In the genomic region with DNA sequence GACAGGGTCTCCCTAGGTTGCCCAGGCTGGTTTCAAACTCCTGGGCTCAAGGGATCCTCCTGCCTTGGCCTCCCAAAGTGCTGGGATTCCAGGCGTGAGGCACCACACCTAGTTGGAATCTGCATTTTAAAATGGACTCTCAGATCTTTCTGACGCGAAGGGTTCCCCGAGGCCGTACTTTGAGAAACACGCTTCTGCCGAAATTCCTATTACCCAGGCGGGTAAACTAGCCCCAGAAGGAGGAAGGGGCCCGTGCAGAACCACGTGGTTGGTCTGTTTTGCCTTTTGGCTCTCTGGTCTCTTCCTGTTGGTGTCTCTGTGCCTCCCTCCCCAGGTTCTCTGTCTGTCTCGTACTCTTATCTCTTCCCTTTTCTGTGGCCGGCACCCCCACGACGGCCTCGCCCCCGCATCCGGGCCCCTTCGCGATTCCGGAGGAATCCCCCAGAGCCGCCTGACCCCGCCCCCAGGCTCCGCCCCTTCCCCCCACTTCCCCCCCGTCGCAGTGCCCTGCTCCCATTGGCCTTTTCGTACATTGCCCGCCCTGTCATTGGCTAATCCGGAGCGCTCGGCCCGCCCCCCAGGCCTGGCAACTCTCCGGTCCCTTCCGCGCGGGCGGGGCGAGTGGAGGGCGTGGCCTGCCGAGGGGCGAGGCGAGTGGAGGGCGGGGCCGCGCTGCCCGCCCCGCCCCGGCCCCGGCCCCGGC, we compare ENCODE assay signal across 1 cellular context.
TF ChIP-seq lines count a peak whose summit lies in the region.

A gene (plus strand): TSS at position 689 of the 703 bp plus-strand sequence. CDS start 12,354 bp downstream, outside the sequence.

TF ChIP-seq in K562, 482 proteins besides CTCF, POLR2A, EP300 and RAD21 (continued from another document and continues in another):
- TF ChIP-seq, protein P1, sequence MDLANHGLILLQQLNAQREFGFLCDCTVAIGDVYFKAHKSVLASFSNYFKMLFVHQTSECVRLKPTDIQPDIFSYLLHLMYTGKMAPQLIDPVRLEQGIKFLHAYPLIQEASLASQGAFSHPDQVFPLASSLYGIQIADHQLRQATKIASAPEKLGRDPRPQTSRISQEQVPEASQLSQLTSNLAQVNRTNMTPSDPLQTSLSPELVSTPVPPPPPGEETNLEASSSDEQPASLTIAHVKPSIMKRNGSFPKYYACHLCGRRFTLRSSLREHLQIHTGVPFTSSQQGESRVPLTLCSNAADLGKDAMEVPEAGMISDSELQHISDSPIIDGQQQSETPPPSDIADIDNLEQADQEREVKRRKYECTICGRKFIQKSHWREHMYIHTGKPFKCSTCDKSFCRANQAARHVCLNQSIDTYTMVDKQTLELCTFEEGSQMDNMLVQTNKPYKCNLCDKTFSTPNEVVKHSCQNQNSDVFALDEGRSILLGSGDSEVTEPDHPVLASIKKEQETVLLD (IDR thresholded peaks at IDR 0.05): peak; percentile 66
- no peak for TF ChIP-seq CHD4 (IDR thresholded peaks at IDR 0.05; ENCODE audit: insufficient read depth, insufficient replicate concordance, low read depth, low read length, poor library complexity, severe bottlenecking)
- TF ChIP-seq ZNF24 (IDR thresholded peaks at IDR 0.05): no peak
- TF ChIP-seq ZNF707 (CRISPR knock-in tag; conservative IDR thresholded peaks at IDR 0.05): no peak
- TF ChIP-seq FOXA1 (IDR thresholded peaks at IDR 0.05; ENCODE audit: borderline replicate concordance): no peak
- no peak for TF ChIP-seq CBX2 (IDR thresholded peaks at IDR 0.05; ENCODE audit: insufficient read depth, low read length, poor library complexity, severe bottlenecking)
- TF ChIP-seq KDM1A (IDR thresholded peaks at IDR 0.05): peak in 1 of 2 experiments; percentile 27; a peak in 1 of 4 replicates
- TF ChIP-seq HDAC3 (IDR thresholded peaks at IDR 0.05; ENCODE audit: borderline replicate concordance, partially characterized antibody): no peak
- no peak for TF ChIP-seq MEIS2 (IDR thresholded peaks at IDR 0.05; ENCODE audit: partially characterized antibody)
- no peak for TF ChIP-seq CSDE1 (IDR thresholded peaks at IDR 0.05)
- no peak for TF ChIP-seq DIDO1 (tag; IDR thresholded peaks at IDR 0.05; ENCODE audit: low read depth)
- TF ChIP-seq ZNF165 (CRISPR knock-in tag; IDR thresholded peaks at IDR 0.05; ENCODE audit: borderline replicate concordance): no peak
- TF ChIP-seq NONO (IDR thresholded peaks at IDR 0.05; ENCODE audit: low read depth in 2 of 2, low read length in 1 of 2): no peak
- no peak for TF ChIP-seq ZNF586 (CRISPR knock-in tag; conservative IDR thresholded peaks at IDR 0.05)
- no peak for TF ChIP-seq ZNF143 (CRISPR knock-in tag; IDR thresholded peaks at IDR 0.05)
- TF ChIP-seq, protein P2, sequence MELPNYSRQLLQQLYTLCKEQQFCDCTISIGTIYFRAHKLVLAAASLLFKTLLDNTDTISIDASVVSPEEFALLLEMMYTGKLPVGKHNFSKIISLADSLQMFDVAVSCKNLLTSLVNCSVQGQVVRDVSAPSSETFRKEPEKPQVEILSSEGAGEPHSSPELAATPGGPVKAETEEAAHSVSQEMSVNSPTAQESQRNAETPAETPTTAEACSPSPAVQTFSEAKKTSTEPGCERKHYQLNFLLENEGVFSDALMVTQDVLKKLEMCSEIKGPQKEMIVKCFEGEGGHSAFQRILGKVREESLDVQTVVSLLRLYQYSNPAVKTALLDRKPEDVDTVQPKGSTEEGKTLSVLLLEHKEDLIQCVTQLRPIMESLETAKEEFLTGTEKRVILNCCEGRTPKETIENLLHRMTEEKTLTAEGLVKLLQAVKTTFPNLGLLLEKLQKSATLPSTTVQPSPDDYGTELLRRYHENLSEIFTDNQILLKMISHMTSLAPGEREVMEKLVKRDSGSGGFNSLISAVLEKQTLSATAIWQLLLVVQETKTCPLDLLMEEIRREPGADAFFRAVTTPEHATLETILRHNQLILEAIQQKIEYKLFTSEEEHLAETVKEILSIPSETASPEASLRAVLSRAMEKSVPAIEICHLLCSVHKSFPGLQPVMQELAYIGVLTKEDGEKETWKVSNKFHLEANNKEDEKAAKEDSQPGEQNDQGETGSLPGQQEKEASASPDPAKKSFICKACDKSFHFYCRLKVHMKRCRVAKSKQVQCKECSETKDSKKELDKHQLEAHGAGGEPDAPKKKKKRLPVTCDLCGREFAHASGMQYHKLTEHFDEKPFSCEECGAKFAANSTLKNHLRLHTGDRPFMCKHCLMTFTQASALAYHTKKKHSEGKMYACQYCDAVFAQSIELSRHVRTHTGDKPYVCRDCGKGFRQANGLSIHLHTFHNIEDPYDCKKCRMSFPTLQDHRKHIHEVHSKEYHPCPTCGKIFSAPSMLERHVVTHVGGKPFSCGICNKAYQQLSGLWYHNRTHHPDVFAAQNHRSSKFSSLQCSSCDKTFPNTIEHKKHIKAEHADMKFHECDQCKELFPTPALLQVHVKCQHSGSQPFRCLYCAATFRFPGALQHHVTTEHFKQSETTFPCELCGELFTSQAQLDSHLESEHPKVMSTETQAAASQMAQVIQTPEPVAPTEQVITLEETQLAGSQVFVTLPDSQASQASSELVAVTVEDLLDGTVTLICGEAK (IDR thresholded peaks at IDR 0.05): peak; percentile 55; the same call in 1 of the 2 replicates
- TF ChIP-seq, protein P2 (CRISPR knock-in tag; IDR thresholded peaks at IDR 0.05): no peak
- no peak for TF ChIP-seq ZNF507 (tag; conservative IDR thresholded peaks at IDR 0.05)
- peak; percentile 83 for TF ChIP-seq ELF1 (tag; IDR thresholded peaks at IDR 0.05)
- no peak for TF ChIP-seq ZNF668 (CRISPR knock-in tag; IDR thresholded peaks at IDR 0.05)
- TF ChIP-seq, protein P3, sequence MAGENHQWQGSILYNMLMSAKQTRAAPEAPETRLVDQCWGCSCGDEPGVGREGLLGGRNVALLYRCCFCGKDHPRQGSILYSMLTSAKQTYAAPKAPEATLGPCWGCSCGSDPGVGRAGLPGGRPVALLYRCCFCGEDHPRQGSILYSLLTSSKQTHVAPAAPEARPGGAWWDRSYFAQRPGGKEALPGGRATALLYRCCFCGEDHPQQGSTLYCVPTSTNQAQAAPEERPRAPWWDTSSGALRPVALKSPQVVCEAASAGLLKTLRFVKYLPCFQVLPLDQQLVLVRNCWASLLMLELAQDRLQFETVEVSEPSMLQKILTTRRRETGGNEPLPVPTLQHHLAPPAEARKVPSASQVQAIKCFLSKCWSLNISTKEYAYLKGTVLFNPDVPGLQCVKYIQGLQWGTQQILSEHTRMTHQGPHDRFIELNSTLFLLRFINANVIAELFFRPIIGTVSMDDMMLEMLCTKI (IDR thresholded peaks at IDR 0.05; ENCODE audit: partially characterized antibody): no peak
- TF ChIP-seq MECOM (CRISPR knock-in tag; IDR thresholded peaks at IDR 0.05): peak; percentile 92
- TF ChIP-seq IFI16 (CRISPR knock-in tag; IDR thresholded peaks at IDR 0.05): no peak
- TF ChIP-seq, protein P4, sequence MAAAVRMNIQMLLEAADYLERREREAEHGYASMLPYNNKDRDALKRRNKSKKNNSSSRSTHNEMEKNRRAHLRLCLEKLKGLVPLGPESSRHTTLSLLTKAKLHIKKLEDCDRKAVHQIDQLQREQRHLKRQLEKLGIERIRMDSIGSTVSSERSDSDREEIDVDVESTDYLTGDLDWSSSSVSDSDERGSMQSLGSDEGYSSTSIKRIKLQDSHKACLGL (CRISPR knock-in tag; IDR thresholded peaks at IDR 0.05; ENCODE audit: borderline replicate concordance, poor library complexity, severe bottlenecking): peak; percentile 34
- TF ChIP-seq CEBPB (tag; IDR thresholded peaks at IDR 0.05): no peak
- no peak for TF ChIP-seq ZNF695 (CRISPR knock-in tag; IDR thresholded peaks at IDR 0.05)
- TF ChIP-seq, protein P5, sequence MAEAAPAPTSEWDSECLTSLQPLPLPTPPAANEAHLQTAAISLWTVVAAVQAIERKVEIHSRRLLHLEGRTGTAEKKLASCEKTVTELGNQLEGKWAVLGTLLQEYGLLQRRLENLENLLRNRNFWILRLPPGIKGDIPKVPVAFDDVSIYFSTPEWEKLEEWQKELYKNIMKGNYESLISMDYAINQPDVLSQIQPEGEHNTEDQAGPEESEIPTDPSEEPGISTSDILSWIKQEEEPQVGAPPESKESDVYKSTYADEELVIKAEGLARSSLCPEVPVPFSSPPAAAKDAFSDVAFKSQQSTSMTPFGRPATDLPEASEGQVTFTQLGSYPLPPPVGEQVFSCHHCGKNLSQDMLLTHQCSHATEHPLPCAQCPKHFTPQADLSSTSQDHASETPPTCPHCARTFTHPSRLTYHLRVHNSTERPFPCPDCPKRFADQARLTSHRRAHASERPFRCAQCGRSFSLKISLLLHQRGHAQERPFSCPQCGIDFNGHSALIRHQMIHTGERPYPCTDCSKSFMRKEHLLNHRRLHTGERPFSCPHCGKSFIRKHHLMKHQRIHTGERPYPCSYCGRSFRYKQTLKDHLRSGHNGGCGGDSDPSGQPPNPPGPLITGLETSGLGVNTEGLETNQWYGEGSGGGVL (CRISPR knock-in tag; IDR thresholded peaks at IDR 0.05): no peak
- TF ChIP-seq HCFC1 (IDR thresholded peaks at IDR 0.05; ENCODE audit: low read depth, low read length): 0 out of 2 replicates have a peak, but pooled peaks have one; percentile 35
- TF ChIP-seq ZNF217 (CRISPR knock-in tag; IDR thresholded peaks at IDR 0.05): no peak
- TF ChIP-seq SAP30 (IDR thresholded peaks at IDR 0.05; ENCODE audit: borderline replicate concordance, insufficient read depth, low read depth, low read length, poor library complexity, severe bottlenecking): peak; percentile 53
- TF ChIP-seq, protein P6, sequence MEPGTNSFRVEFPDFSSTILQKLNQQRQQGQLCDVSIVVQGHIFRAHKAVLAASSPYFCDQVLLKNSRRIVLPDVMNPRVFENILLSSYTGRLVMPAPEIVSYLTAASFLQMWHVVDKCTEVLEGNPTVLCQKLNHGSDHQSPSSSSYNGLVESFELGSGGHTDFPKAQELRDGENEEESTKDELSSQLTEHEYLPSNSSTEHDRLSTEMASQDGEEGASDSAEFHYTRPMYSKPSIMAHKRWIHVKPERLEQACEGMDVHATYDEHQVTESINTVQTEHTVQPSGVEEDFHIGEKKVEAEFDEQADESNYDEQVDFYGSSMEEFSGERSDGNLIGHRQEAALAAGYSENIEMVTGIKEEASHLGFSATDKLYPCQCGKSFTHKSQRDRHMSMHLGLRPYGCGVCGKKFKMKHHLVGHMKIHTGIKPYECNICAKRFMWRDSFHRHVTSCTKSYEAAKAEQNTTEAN (CRISPR knock-in tag; IDR thresholded peaks at IDR 0.05): no peak
- no peak for TF ChIP-seq EWSR1 (IDR thresholded peaks at IDR 0.05; ENCODE audit: borderline replicate concordance, low read depth, partially characterized antibody)
- no peak for TF ChIP-seq SIX5 (IDR thresholded peaks at IDR 0.05; ENCODE audit: borderline replicate concordance in 1 of 2, insufficient read depth in 1 of 2, low read depth in 1 of 2, low read length in 2 of 2)
- TF ChIP-seq CCAR2 (IDR thresholded peaks at IDR 0.05; ENCODE audit: low read depth, low read length): no peak
- TF ChIP-seq RBM15 (IDR thresholded peaks at IDR 0.05; ENCODE audit: insufficient read depth, low read length): no peak
- TF ChIP-seq, protein P7, sequence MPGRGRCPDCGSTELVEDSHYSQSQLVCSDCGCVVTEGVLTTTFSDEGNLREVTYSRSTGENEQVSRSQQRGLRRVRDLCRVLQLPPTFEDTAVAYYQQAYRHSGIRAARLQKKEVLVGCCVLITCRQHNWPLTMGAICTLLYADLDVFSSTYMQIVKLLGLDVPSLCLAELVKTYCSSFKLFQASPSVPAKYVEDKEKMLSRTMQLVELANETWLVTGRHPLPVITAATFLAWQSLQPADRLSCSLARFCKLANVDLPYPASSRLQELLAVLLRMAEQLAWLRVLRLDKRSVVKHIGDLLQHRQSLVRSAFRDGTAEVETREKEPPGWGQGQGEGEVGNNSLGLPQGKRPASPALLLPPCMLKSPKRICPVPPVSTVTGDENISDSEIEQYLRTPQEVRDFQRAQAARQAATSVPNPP (IDR thresholded peaks at IDR 0.05; ENCODE audit: borderline replicate concordance, insufficient read depth, insufficient read length): no peak
- peak; percentile 65 for TF ChIP-seq CBFA2T3 (IDR thresholded peaks at IDR 0.05)
- TF ChIP-seq ZNF239 (CRISPR knock-in tag; IDR thresholded peaks at IDR 0.05): no peak
- TF ChIP-seq PHB2 (IDR thresholded peaks at IDR 0.05; ENCODE audit: low read depth): no peak
- no peak for TF ChIP-seq SMC3 (conservative IDR thresholded peaks at IDR 0.05; ENCODE audit: insufficient read depth, low read depth, low read length)
